20 cellular contexts compared by ENCODE assay signal in genomic region chr1:43878854-43879253, GRCh38. TPM values are rescaled to one million over a fixed set of nuclear protein-coding genes. Genes with fewer than 3 reads are reported as not detected.
DNase-seq lines count a peak whose midpoint lies in the region; ATAC-seq, FAIRE-seq and TF ChIP-seq lines count a peak whose summit lies in the region.
"Had no signal": no experiment of that assay in that cellular context is flagged by ENCODE, and none has a peak within 500 bp of the region (broad histone marks: within the 10 kb centered on the region; RNA-seq: fewer than 3 reads in every experiment).

No MANE protein-coding gene starts in this region.

- no peak overlapping the region for H2AFZ ChIP-seq in SK-N-SH (ENCODE audit: low read depth)
- no peak overlapping the region for H2AFZ ChIP-seq in keratinocyte (ENCODE audit: control insufficient read depth, low read length)

- TF ChIP-seq EP300 in SK-N-SH (IDR thresholded peaks at IDR 0.05; ENCODE audit: borderline replicate concordance in 1 of 2, low read depth in 1 of 2, low read length in 1 of 2), result no peak

- TF ChIP-seq RAD21 in SK-N-SH (IDR thresholded peaks at IDR 0.05; ENCODE audit: low read length), result no peak

- H3K9ac ChIP-seq in SK-N-SH (no peak overlapping the region), keratinocyte (ENCODE audit: control insufficient read depth, extremely low read depth, insufficient read depth, low read length) (no peak overlapping the region)

- H3K4me2 ChIP-seq in SK-N-SH, result 0 out of 2 replicates have a peak overlapping the region, but pooled peaks have one; percentile 31
- H3K4me2 ChIP-seq in keratinocyte (ENCODE audit: control insufficient read depth, extremely low read depth, insufficient read depth, low read depth, low read length), result peak overlapping the region; percentile 49

- CTCF ChIA-PET in SK-N-SH (lab: Yijun Ruan, JAX), result no interaction called here

- dilution Hi-C loops in keratinocyte (cut with MboI; ENCODE audit: extremely low pct_ligation_motif_present, low sequenced_read_pairs), result no loop called here

- intact Hi-C loops in posterior cingulate gyrus (cut with DNase I), result no loop called here

- H3K27ac ChIP-seq in SK-N-SH (ENCODE audit: low read depth in 2 of 2, low read length in 1 of 2) (peak overlapping the region in 1 of 2 experiments; percentile 22; a peak in 2 of 4 replicates), keratinocyte (ENCODE audit: control insufficient read depth, insufficient read depth, low read length) (peak overlapping the region; percentile 47)
- H3K27ac ChIP-seq: spleen, thoracic aorta, VCaP had no signal

- no peaks in the 10 kb centered on the region for H3K9me1 ChIP-seq in keratinocyte (ENCODE audit: control insufficient read depth, extremely low read depth, insufficient read depth, low read length)

- H3K36me3 ChIP-seq in SK-N-SH (replicated peaks in 1 of 2; ENCODE audit: control insufficient read depth in 1 of 2, insufficient read depth in 2 of 2, low read length in 1 of 2) (peaks cover 0 to under 1% of the 10 kb centered on the region in 2 experiments), keratinocyte (ENCODE audit: control insufficient read depth in 2 of 2, extremely low read depth in 1 of 2, insufficient read depth in 2 of 2, low read length in 2 of 2) (no peaks in the 10 kb centered on the region)
- H3K36me3 ChIP-seq: thoracic aorta had no signal

- H3K4me1 ChIP-seq in SK-N-SH (ENCODE audit: control insufficient read depth in 1 of 2, insufficient read depth in 2 of 2, low read depth in 1 of 2, low read length in 1 of 2), result peaks cover 3 to 15% of the 10 kb centered on the region in 2 experiments; a peak in 2 of 4 replicates
- H3K4me1 ChIP-seq in keratinocyte (ENCODE audit: control insufficient read depth, extremely low read depth, insufficient read depth, low read length), result peaks cover 34% of the 10 kb centered on the region
- H3K4me1 ChIP-seq: spleen had no signal

- H3K9me3 ChIP-seq in SK-N-SH, result no peaks in the 10 kb centered on the region
- no peaks in the 10 kb centered on the region for H3K9me3 ChIP-seq in keratinocyte (ENCODE audit: control insufficient read depth, low read depth, low read length)
- H3K9me3 ChIP-seq: spleen, thoracic aorta had no signal

- ATAC-seq in SK-N-SH treated with all-trans-retinoic acid at 6 μM for 48 hours, result no peak
- no peak for ATAC-seq in HG03039 (IDR thresholded peaks at IDR 0.05; ENCODE audit: unreplicated experiment)
- ATAC-seq: activated naive CD8-positive, alpha-beta T cell treated with anti-CD3 and anti-CD28 coated beads, Interleukin-2, amount 50 U/mL, for 24 hours had no signal

- FAIRE-seq in keratinocyte (lab: Jason Lieb, UNC), result no peak

- DNase-seq in SK-N-SH (no peak), NCI-H1436 (lab: John Stamatoyannopoulos, UW) (peak; percentile 59), NCI-H748 treated with DMSO at 0.1 percent for 48 hours (lab: John Stamatoyannopoulos, UW) (peak; percentile 99), keratinocyte (ENCODE audit: low read depth, low spot score) (no peak), COLO668 (lab: John Stamatoyannopoulos, UW; ENCODE audit: unreplicated experiment) (no peak), posterior cingulate gyrus (no peak)
- DNase-seq: 8988T; activated naive CD8-positive, alpha-beta T cell treated with anti-CD3 and anti-CD28 coated beads, Interleukin-2, amount 50 U/mL, for 24 hours; DMS79; dorsolateral prefrontal cortex; erythroblast; GOT3; midbrain; MM.1S; SHP77; spleen had no signal

- no peaks in the 10 kb centered on the region for H3K9me2 ChIP-seq in SK-N-SH

- H4K20me1 ChIP-seq in SK-N-SH (ENCODE audit: insufficient read depth) (peaks cover 23% of the 10 kb centered on the region), keratinocyte (ENCODE audit: control insufficient read depth, extremely low read depth, insufficient read depth, low read length) (no peaks in the 10 kb centered on the region)

- no peak for TF ChIP-seq CTCF in SK-N-SH (IDR thresholded peaks at IDR 0.05)
- TF ChIP-seq CTCF in keratinocyte (optimal IDR thresholded peaks at IDR 0.05 in 1 of 3, IDR thresholded peaks at IDR 0.05 in 1 of 3, conservative IDR thresholded peaks at IDR 0.05 in 1 of 3; ENCODE audit: extremely low read depth in 1 of 3, insufficient read depth in 2 of 3, low read length in 3 of 3), result no peak

- H3K27me3 ChIP-seq in SK-N-SH (ENCODE audit: insufficient read depth), result no peaks in the 10 kb centered on the region
- no peaks in the 10 kb centered on the region for H3K27me3 ChIP-seq in keratinocyte (ENCODE audit: control insufficient read depth, extremely low read depth, insufficient read depth, low read length)
- H3K27me3 ChIP-seq: dorsolateral prefrontal cortex, spleen had no signal

- peaks cover 10% of the 10 kb centered on the region for H3F3A ChIP-seq in SK-N-SH (replicated peaks; ENCODE audit: insufficient read depth)

- WGBS in SK-N-SH (ENCODE audit: low lambda C conversion rate), result 95% methylated on average over 4 of the region's 4 CpGs

- POLR2A ChIA-PET in SK-N-SH (lab: Yijun Ruan, JAX), result no interaction called here

- H3K4me3 ChIP-seq in SK-N-SH (ENCODE audit: low read depth in 2 of 2, low read length in 1 of 2) (no peak overlapping the region), keratinocyte (ENCODE audit: control insufficient read depth in 2 of 3, extremely low read depth in 1 of 3, insufficient read depth in 2 of 3, low read depth in 1 of 3, low read length in 3 of 3) (no peak overlapping the region)
- H3K4me3 ChIP-seq: dorsolateral prefrontal cortex, spleen, thoracic aorta had no signal

- no peaks in the 10 kb centered on the region for H3K79me2 ChIP-seq in SK-N-SH (ENCODE audit: insufficient read depth)
- no peaks in the 10 kb centered on the region for H3K79me2 ChIP-seq in keratinocyte (ENCODE audit: control insufficient read depth, insufficient read depth, low read length)

TF ChIP-seq in SK-N-SH, 30 proteins besides CTCF, POLR2A, EP300 and RAD21 (continues in another document):
- TF ChIP-seq SIN3A (IDR thresholded peaks at IDR 0.05; ENCODE audit: borderline replicate concordance, low read depth, low read length), result no peak
- TF ChIP-seq FOXM1 (IDR thresholded peaks at IDR 0.05; ENCODE audit: low read depth), result no peak
- no peak for TF ChIP-seq TEAD4 (IDR thresholded peaks at IDR 0.05; ENCODE audit: borderline replicate concordance, insufficient read depth)
- no peak for TF ChIP-seq TCF12 (IDR thresholded peaks at IDR 0.05)
- no peak for TF ChIP-seq NFIC (IDR thresholded peaks at IDR 0.05; ENCODE audit: borderline replicate concordance)
- TF ChIP-seq TAF1 (IDR thresholded peaks at IDR 0.05; ENCODE audit: borderline replicate concordance, low read depth, low read length), result no peak
- TF ChIP-seq POLR2AphosphoS5 (IDR thresholded peaks at IDR 0.05; ENCODE audit: low read depth, low read length), result no peak

TF ChIP-seq in SK-N-SH treated with all-trans-retinoic acid at 6 μM for 48 hours, 23 proteins besides CTCF, POLR2A, EP300 and RAD21:
- no peak for TF ChIP-seq ZNF70 (CRISPR knock-in tag; IDR thresholded peaks at IDR 0.05)
TF ChIP-seq in SK-N-SH treated with all-trans-retinoic acid at 6 μM for 48 hours: peak in this region for 0.

RNA-seq across cellular contexts. Expression of gene ARTN, which starts 54.7 kb away (rescaled TPM):
- polyA plus RNA-seq in SK-N-SH (2012; rRNA removed) (0.26 and 0.69 TPM in 2 replicates), keratinocyte (27.2 to 49.5 TPM (median 36.0 TPM) in 3 replicates)
- polyA plus RNA-seq in SK-N-SH (2012; cell fraction: cytosol; rRNA removed), result 0.17 TPM in 1 of 2 replicates, not detected in the other
- 3.6 and 6.6 TPM in 2 replicates for polyA plus RNA-seq in SK-N-SH (2012; cell fraction: nucleus; rRNA removed)
- polyA plus RNA-seq in keratinocyte (2011; ENCODE audit: low read depth), result 8.9 TPM
- polyA plus RNA-seq in keratinocyte (2011; cell fraction: cytosol; rRNA removed), result 16.7 and 46.2 TPM in 2 replicates
- polyA plus RNA-seq in keratinocyte (2011; cell fraction: nucleus; rRNA removed), result 106 and 145 TPM in 2 replicates
- 37.6 and 101 TPM in 2 replicates for polyA plus RNA-seq in keratinocyte (2012; ENCODE audit: low replicate concordance)
- polyA minus RNA-seq in keratinocyte, result 15.1 to 47.6 TPM (median 17.2 TPM) in 3 replicates
- 62.5 TPM for polyA minus RNA-seq in keratinocyte (2011; cell fraction: cytosol; rRNA and poly(A)+ RNA removed)
- 36.9 and 48.7 TPM in 2 replicates for polyA minus RNA-seq in keratinocyte (2011; cell fraction: nucleus; rRNA and poly(A)+ RNA removed)

Comparison
In these comparisons a context has a peak if more than half of its experiments do, and no peak if none do; other contexts are left out.
1. DNase-seq: peak in NCI-H1436 (single experiment) and NCI-H748 treated with DMSO at 0.1 percent for 48 hours (single experiment); none in SK-N-SH (single experiment), keratinocyte (single experiment), COLO668 (single experiment) and posterior cingulate gyrus (0 of 10).